In the genomic region with DNA sequence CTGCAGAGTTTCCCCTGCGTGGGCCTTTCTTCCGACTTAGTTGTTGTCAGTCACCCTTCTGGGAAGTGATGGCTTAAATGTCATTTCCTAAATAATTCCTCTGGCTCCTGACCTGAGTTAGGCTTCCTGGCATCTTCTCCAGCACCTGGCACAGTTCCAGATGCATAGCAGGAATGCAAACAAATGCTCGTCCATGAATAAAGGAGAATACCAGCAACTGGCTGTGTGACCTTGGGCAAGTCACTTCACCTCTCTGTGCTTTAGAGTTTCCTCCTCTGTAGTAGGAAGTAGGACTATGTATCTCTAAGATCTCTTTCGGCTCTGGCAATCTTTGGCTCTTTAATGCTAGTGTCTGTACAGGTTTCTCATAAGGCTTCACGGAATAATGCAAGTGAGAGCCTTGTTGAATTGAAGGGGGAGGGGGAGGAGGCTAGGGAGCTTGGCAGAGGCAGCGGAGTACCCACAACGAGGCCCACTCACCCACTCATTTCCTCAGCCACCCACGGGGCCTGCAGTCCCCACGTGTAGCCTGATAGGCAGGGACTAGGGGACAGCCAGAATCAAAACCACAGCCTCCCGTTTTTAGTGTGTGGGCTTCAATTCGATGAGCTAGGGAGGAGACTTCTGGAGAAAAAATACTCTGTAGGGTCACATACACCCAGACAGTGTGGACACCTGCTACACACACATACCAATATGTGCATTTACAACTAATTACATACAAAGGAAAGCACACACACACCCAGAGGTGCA, we compare ENCODE assay signal across 8 cellular contexts. TPM values are rescaled to one million over a fixed set of nuclear protein-coding genes. Genes with fewer than 3 reads are reported as not detected.
A peak's percentile ranks its signal among the peaks of the same experiment; 100 is the strongest.
DNase-seq lines count a peak whose midpoint lies in the region; ATAC-seq and TF ChIP-seq lines count a peak whose summit lies in the region.

No MANE protein-coding gene starts in this region.

- POLR2A ChIA-PET in HEK293T (lab: Yijun Ruan, JAX), result no interaction called here

- no peaks in the 10 kb centered on the region for H3K27me3 ChIP-seq in testis

- WGBS in testis, 2 donors, result 62 to 70% methylated on average over 11 of the region's 11 CpGs

- no peak for TF ChIP-seq CTCF in testis (IDR thresholded peaks at IDR 0.05)

- H3K9me3 ChIP-seq in testis, result no peaks in the 10 kb centered on the region

- intact Hi-C loops in testis (cut with DNase I; ENCODE audit: low total_unique reads), result no loop called here

- no peak overlapping the region for H3K27ac ChIP-seq in testis

- peak; percentile 37 for DNase-seq in RPMI8226
- DNase-seq in lung microvascular endothelial cell (ENCODE audit: low read depth in 2 of 2), result peak; percentile 69 to 73
- DNase-seq in NCI-H1105 treated with DMSO at 0.1 percent for 48 hours (lab: John Stamatoyannopoulos, UW), result no peak
- DNase-seq in midbrain (lab: John Stamatoyannopoulos, UW), result no peak
- DNase-seq in testis, result no peak
- DNase-seq in HEK293T (ENCODE audit: extremely low spot score), result no peak

- peak; percentile 24 for ATAC-seq in GM18517 (IDR thresholded peaks at IDR 0.05; ENCODE audit: unreplicated experiment)
- peak; percentile 15 for ATAC-seq in HG02642 (IDR thresholded peaks at IDR 0.05; ENCODE audit: poor library complexity, unreplicated experiment)

- CTCF ChIA-PET in HEK293T (lab: Yijun Ruan, JAX), result no interaction called here

- TF ChIP-seq POLR2A in testis (IDR thresholded peaks at IDR 0.05), result no peak

- H3K4me1 ChIP-seq in testis, result no peaks in the 10 kb centered on the region

- no peaks in the 10 kb centered on the region for H3K36me3 ChIP-seq in testis (ENCODE audit: low read depth, missing control alignments)

- H3K4me3 ChIP-seq in testis, result no peak overlapping the region

TF ChIP-seq in HEK293T, 16 proteins besides CTCF, POLR2A, EP300 and RAD21:
- no peak for TF ChIP-seq FOXK2 (IDR thresholded peaks at IDR 0.05)
- TF ChIP-seq ZNF384 (IDR thresholded peaks at IDR 0.05), result no peak
- TF ChIP-seq FOXA1 (IDR thresholded peaks at IDR 0.05), result no peak
TF ChIP-seq in HEK293T: peak in this region for 0.

RNA-seq across cellular contexts. Expression of a gene that starts 48.1 kb away (rescaled TPM):
- total RNA-seq in lung microvascular endothelial cell (0.65 and 0.79 TPM in 2 replicates), testis (10 to 100 TPM; 38.4 to 67.3 TPM)
- polyA plus RNA-seq in testis (ENCODE audit: insufficient read depth, low read depth, low replicate concordance), result 72.4 TPM

Comparison
In these comparisons a context has a peak if more than half of its experiments do, and no peak if none do; other contexts are left out.
1. DNase-seq: peak in RPMI8226 (single experiment) and lung microvascular endothelial cell (2 of 2); none in NCI-H1105 treated with DMSO at 0.1 percent for 48 hours (single experiment), midbrain (single experiment), testis (single experiment) and HEK293T (single experiment).
2. RNA of a gene that starts 48.1 kb away (total RNA-seq): 38.4 to 67.3 TPM in testis; 0.65 to 0.79 TPM in lung microvascular endothelial cell; every median in the first group is over 10 times any median in the second.